Comparison of ENCODE assay signal across 29 cellular contexts in genomic region chr19:3695986-3696659, GRCh38. TPM values are rescaled to one million over a fixed set of nuclear protein-coding genes. Genes with fewer than 3 reads are reported as not detected.
DNase-seq lines count a peak whose midpoint lies in the region; ATAC-seq and TF ChIP-seq lines count a peak whose summit lies in the region.
"Had no signal": no experiment of that assay in that cellular context is flagged by ENCODE, and none has a peak within 500 bp of the region (broad histone marks: within the 10 kb centered on the region; RNA-seq: fewer than 3 reads in every experiment).

No MANE protein-coding gene starts in this region.

- peak overlapping the region; percentile 28 for H2AK5ac ChIP-seq in neuronal stem cell (ENCODE audit: low read depth, low read length)

- no CpG with 5 or more reads among the region's 23 CpGs for WGBS in neuronal stem cell (ENCODE audit: extremely low coverage in 2 of 2, insufficient read length in 2 of 2, insufficient replicate concordance in 1 of 2), 2 donors

- H3K4me3 ChIP-seq in neuronal stem cell (ENCODE audit: low read length in 2 of 2): no peak overlapping the region
- H3K4me3 ChIP-seq: lower lobe of right lung, SJCRH30, spleen, upper lobe of left lung had no signal

- no peak overlapping the region for H2BK5ac ChIP-seq in neuronal stem cell (ENCODE audit: low read length)

- CTCF ChIA-PET in WTC11 (lab: Charles Lee): no interaction called here

- H3K9me3 ChIP-seq in neuronal stem cell (replicated peaks in 1 of 2; ENCODE audit: control insufficient read depth in 2 of 2, insufficient read depth in 1 of 2, low read depth in 1 of 2, low read length in 2 of 2): peaks cover 0 to 2% of the 10 kb centered on the region in 2 donors
- H3K9me3 ChIP-seq: lower lobe of right lung, SJCRH30, spleen, upper lobe of left lung had no signal

- H3K27me3 ChIP-seq in neuronal stem cell (ENCODE audit: control insufficient read depth in 3 of 3, insufficient read depth in 3 of 3, low read depth in 1 of 3, low read length in 3 of 3): no peaks in the 10 kb centered on the region
- H3K27me3 ChIP-seq: SJCRH30, spleen, upper lobe of left lung had no signal

- H3K36me3 Mint-ChIP-seq in T-helper 2 cell treated with Interferon-gamma antibody and Interleukin-4, amounts not matched to agents 5 μg/mL and 100 μg/mL, for 36 hours (ENCODE audit: low read depth): no peaks in the 10 kb centered on the region
- no peaks in the 10 kb centered on the region for H3K36me3 Mint-ChIP-seq in type B pancreatic cell
- no peaks in the 10 kb centered on the region for H3K36me3 Mint-ChIP-seq in WTC11

- no peak overlapping the region for H2AFZ ChIP-seq in neuronal stem cell (ENCODE audit: low read length)

- no peak overlapping the region for H3K4ac ChIP-seq in neuronal stem cell (ENCODE audit: low read length)

- no peaks in the 10 kb centered on the region for H3K36me3 ChIP-seq in neuronal stem cell (replicated peaks in 1 of 2; ENCODE audit: control insufficient read depth in 2 of 2, insufficient read depth in 2 of 2, low read length in 2 of 2)
- H3K36me3 ChIP-seq: lower lobe of right lung, SJCRH30 had no signal

- no peak overlapping the region for H3K27ac ChIP-seq in neuronal stem cell (replicated peaks; ENCODE audit: low read length)
- H3K27ac ChIP-seq: lower lobe of right lung, SJCRH30, spleen, upper lobe of left lung had no signal

- H3K4me1 Mint-ChIP-seq in T-helper 2 cell treated with Interferon-gamma antibody and Interleukin-4, amounts not matched to agents 5 μg/mL and 100 μg/mL, for 36 hours (ENCODE audit: low read depth): peaks cover 18% of the 10 kb centered on the region
- H3K4me1 Mint-ChIP-seq in type B pancreatic cell (ENCODE audit: unreplicated experiment): peaks cover 4% of the 10 kb centered on the region
- peaks cover 3% of the 10 kb centered on the region; the same call in 1 of the 2 replicates for H3K4me1 Mint-ChIP-seq in WTC11

- ATAC-seq in WTC11 (no peak), HG02852 (IDR thresholded peaks at IDR 0.05; ENCODE audit: unreplicated experiment) (no peak)
- ATAC-seq: activated CD8-positive, alpha-beta memory T cell treated with anti-CD3 and anti-CD28 coated beads, Interleukin-2, amount 10 ng/mL, durations not matched to agents 7 days and 5 days; activated T-cell treated with anti-CD3 and anti-CD28 coated beads, Interleukin-2, amount 50 U/mL, for 72 hours; lower lobe of right lung; right cardiac atrium had no signal

- peak overlapping the region; percentile 21 for H3K14ac ChIP-seq in neuronal stem cell (ENCODE audit: low read length)

- TF ChIP-seq CTCF in type B pancreatic cell (conservative IDR thresholded peaks at IDR 0.05) (no peak), WTC11 (IDR thresholded peaks at IDR 0.05) (no peak)

- POLR2A ChIA-PET in WTC11 (lab: Charles Lee): no interaction called here

- no peak overlapping the region for H4K8ac ChIP-seq in neuronal stem cell (ENCODE audit: low read depth, low read length)

- H3K23ac ChIP-seq in neuronal stem cell (ENCODE audit: low read depth, low read length, poor library complexity): no peak overlapping the region

- peak overlapping the region; percentile 73 for H2BK12ac ChIP-seq in neuronal stem cell (ENCODE audit: low read length)

- H3K9me3 Mint-ChIP-seq in T-helper 2 cell treated with Interferon-gamma antibody and Interleukin-4, amounts not matched to agents 5 μg/mL and 100 μg/mL, for 36 hours: peaks cover 3% of the 10 kb centered on the region
- no peaks in the 10 kb centered on the region for H3K9me3 Mint-ChIP-seq in type B pancreatic cell
- H3K9me3 Mint-ChIP-seq in WTC11: peaks cover 6% of the 10 kb centered on the region
- H3K9me3 Mint-ChIP-seq: activated B cell treated with CpG ODN at 0.5 μM for 24 hours; activated naive CD4-positive, alpha-beta T cell treated with anti-CD3 and anti-CD28 coated beads for 36 hours; activated T-cell treated with anti-CD3 and anti-CD28 coated beads, Interleukin-2, amount 50 U/mL, for 72 hours had no signal

- peaks cover 6 to 8% of the 10 kb centered on the region in 2 donors for H3K4me1 ChIP-seq in neuronal stem cell (ENCODE audit: control insufficient read depth in 2 of 2, insufficient read depth in 1 of 2, low read depth in 1 of 2, low read length in 2 of 2)

- no peak overlapping the region for H3K4me2 ChIP-seq in neuronal stem cell (ENCODE audit: insufficient read depth, low read length, poor library complexity, severe bottlenecking)

- H3K9ac ChIP-seq in neuronal stem cell (ENCODE audit: low read depth, low read length, poor library complexity): peak overlapping the region; percentile 44

- peaks cover 58% of the 10 kb centered on the region for H3K79me1 ChIP-seq in neuronal stem cell (ENCODE audit: low read depth, low read length)

- no peak overlapping the region for H2BK15ac ChIP-seq in neuronal stem cell (ENCODE audit: low read length)

- H3K27ac Mint-ChIP-seq in T-helper 2 cell treated with Interferon-gamma antibody and Interleukin-4, amounts not matched to agents 5 μg/mL and 100 μg/mL, for 36 hours: peak overlapping the region; percentile 36
- H3K27ac Mint-ChIP-seq in type B pancreatic cell (no peak overlapping the region), WTC11 (no peak overlapping the region; the same call in 1 of the 2 replicates)
- H3K27ac Mint-ChIP-seq: activated B cell treated with CpG ODN at 0.5 μM for 24 hours; activated CD8-positive, alpha-beta memory T cell treated with anti-CD3 and anti-CD28 coated beads, Interleukin-2, amount 10 ng/mL, durations not matched to agents 7 days and 5 days; activated naive CD4-positive, alpha-beta T cell treated with anti-CD3 and anti-CD28 coated beads for 36 hours; activated T-cell treated with anti-CD3 and anti-CD28 coated beads, Interleukin-2, amount 50 U/mL, for 72 hours had no signal

- DNase-seq in T-helper 2 cell treated with Interferon-gamma antibody and Interleukin-4, amounts not matched to agents 5 μg/mL and 100 μg/mL, for 36 hours (ENCODE audit: low spot score): no peak
- DNase-seq in T-helper 2 cell: no peak
- DNase-seq in cerebellum (ENCODE audit: low spot score): peak; percentile 84
- DNase-seq in neuronal stem cell (ENCODE audit: low spot score): no peak
- no peak for DNase-seq in type B pancreatic cell (ENCODE audit: extremely low spot score, unreplicated experiment)
- no peak for DNase-seq in WTC11 (ENCODE audit: low spot score)
- DNase-seq in activated CD4-positive, CD25-positive, alpha-beta regulatory T cell treated with anti-CD3 and anti-CD28 coated beads, Interleukin-2, amount 50 U/mL, for 72 hours: no peak
- DNase-seq: activated B cell treated with CpG ODN at 0.5 μM for 24 hours; activated CD4-positive, alpha-beta T cell treated with anti-CD3 and anti-CD28 coated beads, Interleukin-2, amount 50 U/mL, for 4 hours; activated CD8-positive, alpha-beta memory T cell treated with anti-CD3 and anti-CD28 coated beads, Interleukin-2, amount 10 ng/mL, durations not matched to agents 7 days and 5 days; activated naive CD4-positive, alpha-beta T cell treated with anti-CD3 and anti-CD28 coated beads for 36 hours; activated T-cell treated with anti-CD3 and anti-CD28 coated beads, Interleukin-2, amount 50 U/mL, for 72 hours; DMS79 treated with DMSO at 0.1 percent for 48 hours; GF-D8; hippocampal formation; lower lobe of right lung; NCI-H1048; NCI-H2107; NCI-H82; SJCRH30; spleen; stimulated activated CD4-positive, alpha-beta T cell treated with anti-CD3 and anti-CD28 coated beads, Interleukin-2, amount 100 ng/mL, for 24 hours; stimulated activated CD8-positive, alpha-beta memory T cell treated with anti-CD3 and anti-CD28 coated beads, Interleukin-4, amount 100 ng/mL, for 48 hours; SW 1271 had no signal

- H3K4me3 Mint-ChIP-seq in T-helper 2 cell treated with Interferon-gamma antibody and Interleukin-4, amounts not matched to agents 5 μg/mL and 100 μg/mL, for 36 hours: no peak overlapping the region
- H3K4me3 Mint-ChIP-seq in type B pancreatic cell (peak overlapping the region; percentile 36), WTC11 (no peak overlapping the region)
- H3K4me3 Mint-ChIP-seq: activated B cell treated with CpG ODN at 0.5 μM for 24 hours; activated CD8-positive, alpha-beta memory T cell treated with anti-CD3 and anti-CD28 coated beads, Interleukin-2, amount 10 ng/mL, durations not matched to agents 7 days and 5 days; activated naive CD4-positive, alpha-beta T cell treated with anti-CD3 and anti-CD28 coated beads for 36 hours; activated T-cell treated with anti-CD3 and anti-CD28 coated beads, Interleukin-2, amount 50 U/mL, for 72 hours; CD14-positive monocyte had no signal

- H3K27me3 Mint-ChIP-seq in T-helper 2 cell treated with Interferon-gamma antibody and Interleukin-4, amounts not matched to agents 5 μg/mL and 100 μg/mL, for 36 hours (ENCODE audit: low read depth): no peaks in the 10 kb centered on the region
- no peaks in the 10 kb centered on the region for H3K27me3 Mint-ChIP-seq in type B pancreatic cell
- no peaks in the 10 kb centered on the region for H3K27me3 Mint-ChIP-seq in WTC11 (ENCODE audit: low read depth)
- H3K27me3 Mint-ChIP-seq: activated B cell treated with CpG ODN at 0.5 μM for 24 hours; activated CD8-positive, alpha-beta memory T cell treated with anti-CD3 and anti-CD28 coated beads, Interleukin-2, amount 10 ng/mL, durations not matched to agents 7 days and 5 days had no signal

- H4K91ac ChIP-seq in neuronal stem cell (ENCODE audit: low read depth, low read length, poor library complexity): peak overlapping the region; percentile 12

- peak overlapping the region; percentile 28 for H3K18ac ChIP-seq in neuronal stem cell (ENCODE audit: low read length)

- no peak overlapping the region for H2BK120ac ChIP-seq in neuronal stem cell (ENCODE audit: low read depth, low read length)

TF ChIP-seq in WTC11, 78 proteins besides CTCF, POLR2A, EP300 and RAD21 (continues in another document):
- no peak for TF ChIP-seq NFATC4 (CRISPR knock-in tag; IDR thresholded peaks at IDR 0.05)
- TF ChIP-seq MLX (CRISPR knock-in tag; IDR thresholded peaks at IDR 0.05): no peak

RNA-seq across cellular contexts. Expression of gene PIP5K1C, which starts 4.1 kb away (rescaled TPM):
- 25.2 TPM for total RNA-seq in cerebellum
- polyA plus RNA-seq in neuronal stem cell (2013, experiment 1 of 2): 25.4 TPM
- polyA plus RNA-seq in neuronal stem cell (2013, experiment 2 of 2): 24.7 TPM
- total RNA-seq in type B pancreatic cell (ENCODE audit: low replicate concordance): 35.9 and 44.5 TPM in 2 replicates
- 34.0 to 36.2 TPM (median 36.0 TPM) in 3 replicates for total RNA-seq in WTC11 (2021)

RNA-seq across cellular contexts. Expression of gene TJP3, which starts 12.1 kb away (rescaled TPM):
- total RNA-seq in cerebellum (not detected), type B pancreatic cell (ENCODE audit: low replicate concordance) (20.0 and 53.8 TPM in 2 replicates), WTC11 (2021) (36.2 to 44.0 TPM (median 39.7 TPM) in 3 replicates)
- polyA plus RNA-seq in neuronal stem cell (2013, experiment 1 of 2): 23.4 TPM
- 21.0 TPM for polyA plus RNA-seq in neuronal stem cell (2013, experiment 2 of 2)
- total RNA-seq: right cardiac atrium, RPMI7951, SJCRH30 had no signal
- polyA plus RNA-seq: CD14-positive monocyte had no signal

Comparison
In these comparisons a context has a peak if more than half of its experiments do, and no peak if none do; other contexts are left out.
1. RNA of gene TJP3, which starts 12.1 kb away (total RNA-seq): 36.2 to 44.0 TPM in WTC11 and 20.0 to 53.8 TPM in type B pancreatic cell; not detected in cerebellum (single experiment); every median in the first group is over 10 times any median in the second.